9 cellular contexts compared by ENCODE assay signal in genomic region chr1:12178511-12178910, GRCh38. TPM values are rescaled to one million over a fixed set of nuclear protein-coding genes. Genes with fewer than 3 reads are reported as not detected.
DNase-seq lines count a peak whose midpoint lies in the region; ATAC-seq and TF ChIP-seq lines count a peak whose summit lies in the region.
"Had no signal": no experiment of that assay in that cellular context is flagged by ENCODE, and none has a peak within 500 bp of the region (broad histone marks: within the 10 kb centered on the region; RNA-seq: fewer than 3 reads in every experiment).

No MANE protein-coding gene starts in this region.

- H3K27me3 ChIP-seq in Peyer's patch, result no peaks in the 10 kb centered on the region
- peaks cover 33% of the 10 kb centered on the region for H3K27me3 ChIP-seq in gastroesophageal sphincter
- H3K27me3 ChIP-seq in stomach smooth muscle (ENCODE audit: control insufficient read depth in 1 of 2, insufficient read depth in 2 of 2, low read length in 2 of 2), result no peaks in the 10 kb centered on the region

- TF ChIP-seq CTCF in Peyer's patch (IDR thresholded peaks at IDR 0.05) (no peak), gastroesophageal sphincter (IDR thresholded peaks at IDR 0.05) (no peak)

- H3K27ac ChIP-seq in Peyer's patch (peak overlapping the region; percentile 50 to 71 (median 64)), gastroesophageal sphincter (peak overlapping the region in 3 of 4 donors; percentile 54 to 76 (median 64)), stomach smooth muscle (ENCODE audit: low read length) (peak overlapping the region; percentile 24)

- no peak for DNase-seq in T-helper 2 cell treated with Interferon-gamma antibody and Interleukin-4, amounts not matched to agents 5 μg/mL and 100 μg/mL, for 36 hours (ENCODE audit: low spot score)
- DNase-seq in T-helper 2 cell (no peak), Peyer's patch (no peak), H4 (ENCODE audit: low spot score) (no peak), NCI-H1930 (lab: John Stamatoyannopoulos, UW) (no peak)

- TF ChIP-seq POLR2A in Peyer's patch (IDR thresholded peaks at IDR 0.05) (no peak), gastroesophageal sphincter (IDR thresholded peaks at IDR 0.05) (no peak)

- no peaks in the 10 kb centered on the region for H3K36me3 ChIP-seq in Peyer's patch
- H3K36me3 ChIP-seq in gastroesophageal sphincter, result no peaks in the 10 kb centered on the region
- H3K36me3 ChIP-seq in stomach smooth muscle (ENCODE audit: control insufficient read depth in 2 of 2, insufficient read depth in 2 of 2, low read length in 2 of 2), result no peaks in the 10 kb centered on the region

- ATAC-seq in gastroesophageal sphincter (no peak), HG03108 (IDR thresholded peaks at IDR 0.05; ENCODE audit: unreplicated experiment) (no peak)

- H3K27ac Mint-ChIP-seq in T-helper 2 cell treated with Interferon-gamma antibody and Interleukin-4, amounts not matched to agents 5 μg/mL and 100 μg/mL, for 36 hours, result peak overlapping the region; percentile 85

- H3K36me3 Mint-ChIP-seq in T-helper 2 cell treated with Interferon-gamma antibody and Interleukin-4, amounts not matched to agents 5 μg/mL and 100 μg/mL, for 36 hours (ENCODE audit: low read depth), result peaks cover 44% of the 10 kb centered on the region
- H3K36me3 Mint-ChIP-seq: brain had no signal

- TF ChIP-seq EP300 in gastroesophageal sphincter (IDR thresholded peaks at IDR 0.05), result no peak

- WGBS in gastroesophageal sphincter (ENCODE audit: low coverage in 1 of 2), 2 donors, result 55 to 64% methylated on average over 11 of the region's 11 CpGs

- H3K4me1 ChIP-seq in Peyer's patch, result peaks cover 7 to 77% (median 49%) of the 10 kb centered on the region in 4 donors
- H3K4me1 ChIP-seq in gastroesophageal sphincter, result peaks cover 0 to 94% (median 13%) of the 10 kb centered on the region in 3 donors
- H3K4me1 ChIP-seq in stomach smooth muscle (ENCODE audit: control insufficient read depth, insufficient read depth, low read length), result peaks cover 52% of the 10 kb centered on the region

- H3K9ac ChIP-seq in stomach smooth muscle (ENCODE audit: low read length in 2 of 2), result no peak overlapping the region

- no peaks in the 10 kb centered on the region for H3K9me3 Mint-ChIP-seq in T-helper 2 cell treated with Interferon-gamma antibody and Interleukin-4, amounts not matched to agents 5 μg/mL and 100 μg/mL, for 36 hours

- H3K4me3 ChIP-seq in Peyer's patch, result peak overlapping the region in 1 of 4 donors; percentile 24
- H3K4me3 ChIP-seq in gastroesophageal sphincter, result no peak overlapping the region
- peak overlapping the region in 1 of 2 donors; percentile 3 for H3K4me3 ChIP-seq in stomach smooth muscle (ENCODE audit: low read length in 2 of 2)

- H3K4me3 Mint-ChIP-seq in T-helper 2 cell treated with Interferon-gamma antibody and Interleukin-4, amounts not matched to agents 5 μg/mL and 100 μg/mL, for 36 hours, result peak overlapping the region; percentile 74
- H3K4me3 Mint-ChIP-seq: brain had no signal

- H3K9me3 ChIP-seq in Peyer's patch (no peaks in the 10 kb centered on the region), gastroesophageal sphincter (no peaks in the 10 kb centered on the region), stomach smooth muscle (ENCODE audit: control insufficient read depth in 2 of 2, low read length in 2 of 2) (peaks cover 0 to 3% of the 10 kb centered on the region in 2 donors)

- no peaks in the 10 kb centered on the region for H3K27me3 Mint-ChIP-seq in T-helper 2 cell treated with Interferon-gamma antibody and Interleukin-4, amounts not matched to agents 5 μg/mL and 100 μg/mL, for 36 hours (ENCODE audit: low read depth)

- peaks cover 64% of the 10 kb centered on the region for H3K4me1 Mint-ChIP-seq in T-helper 2 cell treated with Interferon-gamma antibody and Interleukin-4, amounts not matched to agents 5 μg/mL and 100 μg/mL, for 36 hours (ENCODE audit: low read depth)

RNA-seq across cellular contexts. Expression of gene TNFRSF1B, which starts 11.7 kb away (rescaled TPM):
- total RNA-seq in Peyer's patch, result 10 to 100 TPM; 37.1 to 92.8 (median 64.0) TPM
- total RNA-seq in gastroesophageal sphincter, result 10 to 100 TPM; 10.9 to 34.9 (median 31.0) TPM
- total RNA-seq in H4 (2014; rRNA removed; shearing (Covaris generic)), result 0.47 and 0.93 TPM in 2 replicates

RNA-seq across cellular contexts. Expression of gene VPS13D, which starts 51.3 kb away (rescaled TPM):
- total RNA-seq in Peyer's patch, result 100 to 1,000 TPM in 3 of 4 donors, 10 to 100 TPM in 1; 88.3 to 123 (median 113) TPM
- 10 to 100 TPM; 62.3 to 95.5 (median 81.5) TPM for total RNA-seq in gastroesophageal sphincter
- total RNA-seq in H4 (2014; rRNA removed; shearing (Covaris generic)), result 6.9 and 9.6 TPM in 2 replicates
